12 cellular contexts compared by ENCODE assay signal in genomic region chr1:41515131-41515678, GRCh38. TPM values are rescaled to one million over a fixed set of nuclear protein-coding genes. Genes with fewer than 3 reads are reported as not detected.
DNase-seq lines count a peak whose midpoint lies in the region; TF ChIP-seq lines count a peak whose summit lies in the region.
"Had no signal": no experiment of that assay in that cellular context is flagged by ENCODE, and none has a peak within 500 bp of the region (broad histone marks: within the 10 kb centered on the region; RNA-seq: fewer than 3 reads in every experiment).

No MANE protein-coding gene starts in this region.

- no peaks in the 10 kb centered on the region for H3K9me3 ChIP-seq in hepatocyte (ENCODE audit: low read depth)
- no peaks in the 10 kb centered on the region for H3K9me3 ChIP-seq in smooth muscle cell (replicated peaks; ENCODE audit: low read depth)
- no peaks in the 10 kb centered on the region for H3K9me3 ChIP-seq in esophagus squamous epithelium
- H3K9me3 ChIP-seq: HAP-1, tibial artery had no signal

- DNase-seq in SW480 (ENCODE audit: low spot score) (peak; percentile 88), hepatocyte (ENCODE audit: low spot score) (peak; percentile 73), smooth muscle cell (lab: John Stamatoyannopoulos, UW; ENCODE audit: unreplicated experiment) (no peak), germinal center (ENCODE audit: low spot score) (no peak), esophagus squamous epithelium (lab: John Stamatoyannopoulos, UW) (no peak), KG1 (lab: John Stamatoyannopoulos, UW) (no peak)
- DNase-seq: activated B cell treated with CpG ODN at 0.5 μM for 24 hours; activated effector memory CD4-positive, alpha-beta T cell treated with anti-CD3 and anti-CD28 coated beads, Interleukin-2, amount 50 U/mL, for 16 hours had no signal

- TF ChIP-seq POLR2A in esophagus squamous epithelium (IDR thresholded peaks at IDR 0.05): no peak

- H3K79me2 ChIP-seq in hepatocyte (no peaks in the 10 kb centered on the region), smooth muscle cell (ENCODE audit: low read depth) (no peaks in the 10 kb centered on the region)

- TF ChIP-seq CTCF in hepatocyte (IDR thresholded peaks at IDR 0.05; ENCODE audit: poor library complexity) (no peak), smooth muscle cell (IDR thresholded peaks at IDR 0.05; ENCODE audit: borderline replicate concordance, insufficient read depth, poor library complexity, severe bottlenecking) (no peak), esophagus squamous epithelium (IDR thresholded peaks at IDR 0.05) (no peak)

- no peaks in the 10 kb centered on the region for H3K9me2 ChIP-seq in hepatocyte (replicated peaks; ENCODE audit: insufficient read depth)

- no peak for TF ChIP-seq EP300 in Ishikawa (IDR thresholded peaks at IDR 0.05; ENCODE audit: borderline replicate concordance)

- intact Hi-C loops in esophagus squamous epithelium (cut with DNase I): no loop called here

- H3K4me3 ChIP-seq in hepatocyte (no peak overlapping the region), smooth muscle cell (no peak overlapping the region), esophagus squamous epithelium (no peak overlapping the region)
- H3K4me3 ChIP-seq: HAP-1 had no signal

- peak overlapping the region; percentile 23 for H3K27ac ChIP-seq in hepatocyte
- H3K27ac ChIP-seq in smooth muscle cell (ENCODE audit: low read depth): no peak overlapping the region
- H3K27ac ChIP-seq in esophagus squamous epithelium: peak overlapping the region in 2 of 4 donors; percentile 2 to 32
- H3K27ac ChIP-seq: tibial artery had no signal

- H3K4me2 ChIP-seq in hepatocyte (no peak overlapping the region), smooth muscle cell (peak overlapping the region; percentile 72)

- H3K9ac ChIP-seq in smooth muscle cell (ENCODE audit: low read depth): no peak overlapping the region

- H3F3A ChIP-seq in smooth muscle cell (ENCODE audit: low read depth): peaks cover 3% of the 10 kb centered on the region

- WGBS in hepatocyte (ENCODE audit: low lambda C conversion rate, missing lambda C conversion rate): 85% methylated on average over 3 of the region's 5 CpGs
- 86% methylated on average over 5 of the region's 5 CpGs for WGBS in smooth muscle cell (ENCODE audit: low lambda C conversion rate)
- 62 to 69% methylated on average over 2 to 3 of the region's 5 CpGs for WGBS in esophagus squamous epithelium, 2 donors

- H2AFZ ChIP-seq in hepatocyte (no peak overlapping the region), smooth muscle cell (ENCODE audit: low read depth) (no peak overlapping the region)

- no peaks in the 10 kb centered on the region for H4K20me1 ChIP-seq in hepatocyte (ENCODE audit: insufficient read depth, poor library complexity, severe bottlenecking)
- H4K20me1 ChIP-seq in smooth muscle cell (ENCODE audit: low read depth): no peaks in the 10 kb centered on the region

- H3K27me3 ChIP-seq in hepatocyte: no peaks in the 10 kb centered on the region
- H3K27me3 ChIP-seq in smooth muscle cell (ENCODE audit: low read depth): no peaks in the 10 kb centered on the region
- H3K27me3 ChIP-seq in esophagus squamous epithelium: no peaks in the 10 kb centered on the region
- H3K27me3 ChIP-seq: tibial artery had no signal

- TF ChIP-seq RAD21 in Ishikawa (IDR thresholded peaks at IDR 0.05; ENCODE audit: low read depth): no peak

- peaks cover 25% of the 10 kb centered on the region for H3K4me1 ChIP-seq in hepatocyte (ENCODE audit: insufficient read depth)
- peaks cover 4% of the 10 kb centered on the region for H3K4me1 ChIP-seq in smooth muscle cell (ENCODE audit: low read depth)
- peaks cover 9 to 23% (median 13%) of the 10 kb centered on the region in 3 donors for H3K4me1 ChIP-seq in esophagus squamous epithelium

- no peaks in the 10 kb centered on the region for H3K36me3 ChIP-seq in hepatocyte (replicated peaks; ENCODE audit: insufficient read depth, low read depth)
- no peaks in the 10 kb centered on the region for H3K36me3 ChIP-seq in smooth muscle cell (ENCODE audit: low read depth)
- H3K36me3 ChIP-seq in esophagus squamous epithelium: peaks cover 0 to 28% (median 0%) of the 10 kb centered on the region in 3 donors
- H3K36me3 ChIP-seq: HAP-1 had no signal

TF ChIP-seq in Ishikawa, 13 proteins besides CTCF, POLR2A, EP300 and RAD21:
- TF ChIP-seq, protein P1, sequence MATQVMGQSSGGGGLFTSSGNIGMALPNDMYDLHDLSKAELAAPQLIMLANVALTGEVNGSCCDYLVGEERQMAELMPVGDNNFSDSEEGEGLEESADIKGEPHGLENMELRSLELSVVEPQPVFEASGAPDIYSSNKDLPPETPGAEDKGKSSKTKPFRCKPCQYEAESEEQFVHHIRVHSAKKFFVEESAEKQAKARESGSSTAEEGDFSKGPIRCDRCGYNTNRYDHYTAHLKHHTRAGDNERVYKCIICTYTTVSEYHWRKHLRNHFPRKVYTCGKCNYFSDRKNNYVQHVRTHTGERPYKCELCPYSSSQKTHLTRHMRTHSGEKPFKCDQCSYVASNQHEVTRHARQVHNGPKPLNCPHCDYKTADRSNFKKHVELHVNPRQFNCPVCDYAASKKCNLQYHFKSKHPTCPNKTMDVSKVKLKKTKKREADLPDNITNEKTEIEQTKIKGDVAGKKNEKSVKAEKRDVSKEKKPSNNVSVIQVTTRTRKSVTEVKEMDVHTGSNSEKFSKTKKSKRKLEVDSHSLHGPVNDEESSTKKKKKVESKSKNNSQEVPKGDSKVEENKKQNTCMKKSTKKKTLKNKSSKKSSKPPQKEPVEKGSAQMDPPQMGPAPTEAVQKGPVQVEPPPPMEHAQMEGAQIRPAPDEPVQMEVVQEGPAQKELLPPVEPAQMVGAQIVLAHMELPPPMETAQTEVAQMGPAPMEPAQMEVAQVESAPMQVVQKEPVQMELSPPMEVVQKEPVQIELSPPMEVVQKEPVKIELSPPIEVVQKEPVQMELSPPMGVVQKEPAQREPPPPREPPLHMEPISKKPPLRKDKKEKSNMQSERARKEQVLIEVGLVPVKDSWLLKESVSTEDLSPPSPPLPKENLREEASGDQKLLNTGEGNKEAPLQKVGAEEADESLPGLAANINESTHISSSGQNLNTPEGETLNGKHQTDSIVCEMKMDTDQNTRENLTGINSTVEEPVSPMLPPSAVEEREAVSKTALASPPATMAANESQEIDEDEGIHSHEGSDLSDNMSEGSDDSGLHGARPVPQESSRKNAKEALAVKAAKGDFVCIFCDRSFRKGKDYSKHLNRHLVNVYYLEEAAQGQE (IDR thresholded peaks at IDR 0.05; ENCODE audit: low read depth): no peak
- TF ChIP-seq CEBPB (IDR thresholded peaks at IDR 0.05): no peak
- TF ChIP-seq ZBTB7A (IDR thresholded peaks at IDR 0.05; ENCODE audit: low read depth): 0 out of 2 replicates have a peak, but pooled peaks have one; percentile 38

RNA-seq across cellular contexts. Expression of gene EDN2, which starts 30.7 kb away (rescaled TPM):
- total RNA-seq in hepatocyte (0.36 and 0.40 TPM in 2 replicates), smooth muscle cell (not detected in 2 replicates), esophagus squamous epithelium (10 to 100 TPM in 1 of 4 donors, 1 to 10 TPM in 2, under 1 TPM in 1; 0.35 to 18.3 (median 1.4) TPM)
- polyA plus RNA-seq in hepatocyte (2.3 and 2.7 TPM in 2 replicates), smooth muscle cell (not detected in 2 replicates)
- total RNA-seq: activated B cell treated with CpG ODN at 0.5 μM for 24 hours, omental fat pad had no signal

Comparison
In these comparisons a context has a peak if more than half of its experiments do, and no peak if none do; other contexts are left out.
1. DNase-seq: peak in SW480 (single experiment) and hepatocyte (single experiment); none in smooth muscle cell (single experiment), germinal center (single experiment), esophagus squamous epithelium (single experiment) and KG1 (single experiment).